1 cellular context compared by ENCODE assay signal in the genomic region with DNA sequence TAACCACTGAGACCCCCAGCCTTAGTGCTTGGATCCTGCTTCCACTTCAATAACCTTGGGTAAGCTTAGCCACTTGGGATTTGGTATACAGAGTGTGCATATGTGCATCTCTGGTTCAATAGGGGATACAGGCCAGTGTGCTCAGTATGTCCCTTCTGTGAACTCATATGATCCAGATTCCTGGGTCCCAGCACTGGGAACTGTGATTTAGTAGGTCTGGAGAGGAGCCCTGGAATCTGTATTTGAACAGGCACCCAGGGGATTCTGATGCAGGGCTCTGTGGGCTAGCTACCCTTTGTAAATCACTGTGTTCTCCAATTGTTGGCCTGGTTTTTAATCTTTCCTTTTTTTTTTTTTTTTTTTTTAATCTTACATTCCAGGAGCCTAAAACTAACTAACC.
A peak's percentile ranks its signal among the peaks of the same experiment; 100 is the strongest.
TF ChIP-seq lines count a peak whose summit lies in the region.

No MANE protein-coding gene starts in this region.

TF ChIP-seq in HepG2, 621 proteins besides CTCF, POLR2A, EP300 and RAD21:
- TF ChIP-seq ZNF441 (CRISPR knock-in tag; IDR thresholded peaks at IDR 0.05; ENCODE audit: borderline replicate concordance) (no peak), GABPA (IDR thresholded peaks at IDR 0.05; ENCODE audit: low read depth, low read length) (0 out of 2 replicates have a peak, but pooled peaks have one; percentile 7), GABPA (CRISPR knock-in tag; IDR thresholded peaks at IDR 0.05; ENCODE audit: low read depth) (no peak)
